ENCODE assay signal across 8 cellular contexts in genomic region chr12:56188786-56189335, GRCh38. TPM values are rescaled to one million over a fixed set of nuclear protein-coding genes. Genes with fewer than 3 reads are reported as not detected.
DNase-seq lines count a peak whose midpoint lies in the region; ATAC-seq and TF ChIP-seq lines count a peak whose summit lies in the region.

No MANE protein-coding gene starts in this region.

- peak overlapping the region; percentile 85 for H2AFZ ChIP-seq in hepatocyte

- peaks cover 48% of the 10 kb centered on the region for H3K79me2 ChIP-seq in hepatocyte

- no peaks in the 10 kb centered on the region for H3K9me3 Mint-ChIP-seq in IgD-negative memory B cell
- no peaks in the 10 kb centered on the region for H3K9me3 Mint-ChIP-seq in activated naive CD8-positive, alpha-beta T cell treated with anti-CD3 and anti-CD28 coated beads, Interleukin-2, amount 10 ng/mL, durations not matched to agents 7 days and 5 days

- no peaks in the 10 kb centered on the region for H3K9me3 ChIP-seq in hepatocyte (ENCODE audit: low read depth)

- H3K4me2 ChIP-seq in hepatocyte, result peak overlapping the region; percentile 90

- ATAC-seq in activated naive CD8-positive, alpha-beta T cell treated with anti-CD3 and anti-CD28 coated beads, Interleukin-2, amount 10 ng/mL, durations not matched to agents 7 days and 5 days (ENCODE audit: low read depth), result no peak
- ATAC-seq in GM21381 (IDR thresholded peaks at IDR 0.05; ENCODE audit: unreplicated experiment), result no peak

- H3K27ac Mint-ChIP-seq in IgD-negative memory B cell, result peak overlapping the region; percentile 20 to 100 (median 88)
- H3K27ac Mint-ChIP-seq in activated naive CD8-positive, alpha-beta T cell treated with anti-CD3 and anti-CD28 coated beads, Interleukin-2, amount 10 ng/mL, durations not matched to agents 7 days and 5 days, result peak overlapping the region; percentile 89

- H3K27ac ChIP-seq in hepatocyte, result peak overlapping the region; percentile 94

- H3K4me3 ChIP-seq in hepatocyte, result peak overlapping the region; percentile 97
- peak overlapping the region; percentile 84 for H3K4me3 ChIP-seq in skeletal muscle cell (ENCODE audit: low read depth, low read length)

- H3K36me3 ChIP-seq in hepatocyte (replicated peaks; ENCODE audit: insufficient read depth, low read depth), result no peaks in the 10 kb centered on the region

- H3K27me3 Mint-ChIP-seq in IgD-negative memory B cell, result no peaks in the 10 kb centered on the region
- peaks cover 2% of the 10 kb centered on the region for H3K27me3 Mint-ChIP-seq in activated naive CD8-positive, alpha-beta T cell treated with anti-CD3 and anti-CD28 coated beads, Interleukin-2, amount 10 ng/mL, durations not matched to agents 7 days and 5 days

- WGBS in hepatocyte (ENCODE audit: low lambda C conversion rate, missing lambda C conversion rate), result 0% methylated on average over 13 of the region's 39 CpGs

- peaks cover 7% of the 10 kb centered on the region for H3K4me1 ChIP-seq in hepatocyte (ENCODE audit: insufficient read depth)

- H3K4me1 Mint-ChIP-seq in IgD-negative memory B cell, result peaks cover 32 to 39% (median 37%) of the 10 kb centered on the region in 3 donors
- H3K4me1 Mint-ChIP-seq in activated naive CD8-positive, alpha-beta T cell treated with anti-CD3 and anti-CD28 coated beads, Interleukin-2, amount 10 ng/mL, durations not matched to agents 7 days and 5 days, result peaks cover 47% of the 10 kb centered on the region

- peaks cover 3% of the 10 kb centered on the region for H3K36me3 Mint-ChIP-seq in IgD-negative memory B cell
- peaks cover 22% of the 10 kb centered on the region for H3K36me3 Mint-ChIP-seq in activated naive CD8-positive, alpha-beta T cell treated with anti-CD3 and anti-CD28 coated beads, Interleukin-2, amount 10 ng/mL, durations not matched to agents 7 days and 5 days

- DNase-seq in NCI-H345 (lab: John Stamatoyannopoulos, UW), result peak; percentile 37
- no peak for DNase-seq in NCI-H345 treated with DMSO at 0.1 percent for 48 hours (lab: John Stamatoyannopoulos, UW; ENCODE audit: unreplicated experiment)
- no peak for DNase-seq in activated naive CD8-positive, alpha-beta T cell treated with anti-CD3 and anti-CD28 coated beads, Interleukin-2, amount 10 ng/mL, durations not matched to agents 7 days and 5 days
- peak; percentile 72 for DNase-seq in hepatocyte (ENCODE audit: low spot score)
- no peak for DNase-seq in skeletal muscle cell (ENCODE audit: low read depth)
- DNase-seq in NCI-H1694 (lab: John Stamatoyannopoulos, UW), result no peak

- TF ChIP-seq CTCF in hepatocyte (IDR thresholded peaks at IDR 0.05; ENCODE audit: poor library complexity), result no peak

- POLR2A ChIA-PET in activated naive CD8-positive, alpha-beta T cell treated with anti-CD3 and anti-CD28 coated beads, Interleukin-2, amount 10 ng/mL, durations not matched to agents 7 days and 5 days (lab: Charles Lee), result interaction anchor here (0.8 to 6.2 kb wide), 31 partner anchors 8 to 450 kb away, joined by 3 to 86 read pairs (median 4); partner anchors contain the start of genes ANKRD52, CNPY2, ESYT1 and IL23A

- peak overlapping the region; percentile 87 to 98 (median 93) for H3K4me3 Mint-ChIP-seq in IgD-negative memory B cell
- H3K4me3 Mint-ChIP-seq in activated naive CD8-positive, alpha-beta T cell treated with anti-CD3 and anti-CD28 coated beads, Interleukin-2, amount 10 ng/mL, durations not matched to agents 7 days and 5 days, result peak overlapping the region; percentile 99

- peaks cover 8% of the 10 kb centered on the region for H4K20me1 ChIP-seq in hepatocyte (ENCODE audit: insufficient read depth, poor library complexity, severe bottlenecking)

- H3K9me2 ChIP-seq in hepatocyte (replicated peaks; ENCODE audit: insufficient read depth), result no peaks in the 10 kb centered on the region

- no peaks in the 10 kb centered on the region for H3K27me3 ChIP-seq in hepatocyte

RNA-seq across cellular contexts. Expression of gene SMARCC2, which starts 0.4 kb away (rescaled TPM):
- 81.9 TPM for polyA plus RNA-seq in IgD-negative memory B cell
- total RNA-seq in activated naive CD8-positive, alpha-beta T cell treated with anti-CD3 and anti-CD28 coated beads, Interleukin-2, amount 10 ng/mL, durations not matched to agents 7 days and 5 days, result 100 to 1,000 TPM; 162 to 174 TPM
- total RNA-seq in hepatocyte, result 34.8 and 37.4 TPM in 2 replicates
- 68.6 and 72.4 TPM in 2 replicates for polyA plus RNA-seq in hepatocyte

RNA-seq across cellular contexts. Expression of gene MYL6, which starts 30.7 kb away (rescaled TPM):
- 1,656 TPM for polyA plus RNA-seq in IgD-negative memory B cell
- total RNA-seq in activated naive CD8-positive, alpha-beta T cell treated with anti-CD3 and anti-CD28 coated beads, Interleukin-2, amount 10 ng/mL, durations not matched to agents 7 days and 5 days, result 1,000 to 10,000 TPM; 1,083 to 1,169 TPM
- total RNA-seq in hepatocyte, result 1,441 and 1,490 TPM in 2 replicates
- 2,273 and 2,387 TPM in 2 replicates for polyA plus RNA-seq in hepatocyte

RNA-seq across cellular contexts. Expression of gene RNF41, which starts 32.9 kb away (rescaled TPM):
- polyA plus RNA-seq in IgD-negative memory B cell (104 TPM), hepatocyte (12.2 and 22.5 TPM in 2 replicates)
- 10 to 100 TPM; 36.1 to 38.1 TPM for total RNA-seq in activated naive CD8-positive, alpha-beta T cell treated with anti-CD3 and anti-CD28 coated beads, Interleukin-2, amount 10 ng/mL, durations not matched to agents 7 days and 5 days
- total RNA-seq in hepatocyte, result 47.6 and 66.4 TPM in 2 replicates

RNA-seq across cellular contexts. Expression of gene NABP2, which starts 35.3 kb away (rescaled TPM):
- polyA plus RNA-seq in IgD-negative memory B cell, result 6.5 TPM
- total RNA-seq in activated naive CD8-positive, alpha-beta T cell treated with anti-CD3 and anti-CD28 coated beads, Interleukin-2, amount 10 ng/mL, durations not matched to agents 7 days and 5 days, result 10 to 100 TPM; 43.4 to 47.1 TPM
- total RNA-seq in hepatocyte, result 21.9 and 35.4 TPM in 2 replicates
- 12.4 and 12.5 TPM in 2 replicates for polyA plus RNA-seq in hepatocyte

RNA-seq across cellular contexts. Expression of gene MYL6B, which starts 36.5 kb away (rescaled TPM):
- polyA plus RNA-seq in IgD-negative memory B cell (25.2 TPM), hepatocyte (82.2 and 83.9 TPM in 2 replicates)
- 10 to 100 TPM; 46.6 to 47.8 TPM for total RNA-seq in activated naive CD8-positive, alpha-beta T cell treated with anti-CD3 and anti-CD28 coated beads, Interleukin-2, amount 10 ng/mL, durations not matched to agents 7 days and 5 days
- 80.6 and 98.1 TPM in 2 replicates for total RNA-seq in hepatocyte

Comparison
In these comparisons a context has a peak if more than half of its experiments do, and no peak if none do; other contexts are left out.
1. DNase-seq: peak in NCI-H345 (single experiment) and hepatocyte (single experiment); none in NCI-H345 treated with DMSO at 0.1 percent for 48 hours (single experiment), activated naive CD8-positive, alpha-beta T cell treated with anti-CD3 and anti-CD28 coated beads, Interleukin-2, amount 10 ng/mL, durations not matched to agents 7 days and 5 days (single experiment), skeletal muscle cell (single experiment) and NCI-H1694 (single experiment).